Comparison of ENCODE assay signal across 2 cellular contexts in the genomic region with DNA sequence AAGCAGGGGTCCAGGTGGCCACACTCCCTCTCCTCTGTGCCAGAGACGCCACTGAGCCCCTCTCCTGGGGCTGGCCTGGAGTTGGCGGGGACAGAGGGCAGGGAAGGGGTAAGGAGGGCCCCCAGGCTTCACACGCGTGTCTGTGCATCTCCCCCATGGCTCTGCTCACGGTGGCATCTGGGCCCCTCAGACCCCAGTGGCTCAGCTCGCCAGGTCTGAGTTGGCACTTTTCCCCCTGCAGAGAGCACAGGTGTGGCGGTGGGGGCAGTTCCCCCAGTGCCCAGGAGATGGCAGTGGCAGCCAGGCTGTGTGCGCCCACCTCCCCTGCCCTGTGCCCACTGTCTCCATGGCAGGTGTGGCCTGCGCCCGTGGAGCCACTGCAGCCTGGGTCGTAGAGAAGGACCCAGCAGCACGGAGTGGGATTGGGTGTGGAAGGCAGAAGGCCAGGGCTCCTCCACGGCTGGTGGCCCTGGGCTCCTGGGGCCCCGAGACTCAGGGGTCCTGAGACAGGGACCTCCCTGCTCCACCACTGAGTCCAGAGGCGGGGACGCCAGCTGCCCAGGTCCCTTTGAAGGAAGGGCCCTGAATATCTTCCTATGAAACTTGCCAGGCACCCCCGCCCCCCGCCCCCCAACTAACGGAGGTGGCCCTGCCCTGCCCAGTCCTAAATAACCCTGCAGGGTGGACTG.
TF ChIP-seq lines count a peak whose summit lies in the region.

No MANE protein-coding gene starts in this region.

TF ChIP-seq in HEK293, 187 proteins besides CTCF, POLR2A, EP300 and RAD21 (continued from another document and continues in another):
- TF ChIP-seq, protein P1, sequence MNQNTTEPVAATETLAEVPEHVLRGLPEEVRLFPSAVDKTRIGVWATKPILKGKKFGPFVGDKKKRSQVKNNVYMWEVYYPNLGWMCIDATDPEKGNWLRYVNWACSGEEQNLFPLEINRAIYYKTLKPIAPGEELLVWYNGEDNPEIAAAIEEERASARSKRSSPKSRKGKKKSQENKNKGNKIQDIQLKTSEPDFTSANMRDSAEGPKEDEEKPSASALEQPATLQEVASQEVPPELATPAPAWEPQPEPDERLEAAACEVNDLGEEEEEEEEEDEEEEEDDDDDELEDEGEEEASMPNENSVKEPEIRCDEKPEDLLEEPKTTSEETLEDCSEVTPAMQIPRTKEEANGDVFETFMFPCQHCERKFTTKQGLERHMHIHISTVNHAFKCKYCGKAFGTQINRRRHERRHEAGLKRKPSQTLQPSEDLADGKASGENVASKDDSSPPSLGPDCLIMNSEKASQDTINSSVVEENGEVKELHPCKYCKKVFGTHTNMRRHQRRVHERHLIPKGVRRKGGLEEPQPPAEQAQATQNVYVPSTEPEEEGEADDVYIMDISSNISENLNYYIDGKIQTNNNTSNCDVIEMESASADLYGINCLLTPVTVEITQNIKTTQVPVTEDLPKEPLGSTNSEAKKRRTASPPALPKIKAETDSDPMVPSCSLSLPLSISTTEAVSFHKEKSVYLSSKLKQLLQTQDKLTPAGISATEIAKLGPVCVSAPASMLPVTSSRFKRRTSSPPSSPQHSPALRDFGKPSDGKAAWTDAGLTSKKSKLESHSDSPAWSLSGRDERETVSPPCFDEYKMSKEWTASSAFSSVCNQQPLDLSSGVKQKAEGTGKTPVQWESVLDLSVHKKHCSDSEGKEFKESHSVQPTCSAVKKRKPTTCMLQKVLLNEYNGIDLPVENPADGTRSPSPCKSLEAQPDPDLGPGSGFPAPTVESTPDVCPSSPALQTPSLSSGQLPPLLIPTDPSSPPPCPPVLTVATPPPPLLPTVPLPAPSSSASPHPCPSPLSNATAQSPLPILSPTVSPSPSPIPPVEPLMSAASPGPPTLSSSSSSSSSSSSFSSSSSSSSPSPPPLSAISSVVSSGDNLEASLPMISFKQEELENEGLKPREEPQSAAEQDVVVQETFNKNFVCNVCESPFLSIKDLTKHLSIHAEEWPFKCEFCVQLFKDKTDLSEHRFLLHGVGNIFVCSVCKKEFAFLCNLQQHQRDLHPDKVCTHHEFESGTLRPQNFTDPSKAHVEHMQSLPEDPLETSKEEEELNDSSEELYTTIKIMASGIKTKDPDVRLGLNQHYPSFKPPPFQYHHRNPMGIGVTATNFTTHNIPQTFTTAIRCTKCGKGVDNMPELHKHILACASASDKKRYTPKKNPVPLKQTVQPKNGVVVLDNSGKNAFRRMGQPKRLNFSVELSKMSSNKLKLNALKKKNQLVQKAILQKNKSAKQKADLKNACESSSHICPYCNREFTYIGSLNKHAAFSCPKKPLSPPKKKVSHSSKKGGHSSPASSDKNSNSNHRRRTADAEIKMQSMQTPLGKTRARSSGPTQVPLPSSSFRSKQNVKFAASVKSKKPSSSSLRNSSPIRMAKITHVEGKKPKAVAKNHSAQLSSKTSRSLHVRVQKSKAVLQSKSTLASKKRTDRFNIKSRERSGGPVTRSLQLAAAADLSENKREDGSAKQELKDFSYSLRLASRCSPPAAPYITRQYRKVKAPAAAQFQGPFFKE (tag by site-specific recombination; IDR thresholded peaks at IDR 0.05; ENCODE audit: borderline replicate concordance), result no peak
- peak; percentile 41; the same call in 1 of the 2 replicates for TF ChIP-seq HIC1 (tag by site-specific recombination; IDR thresholded peaks at IDR 0.05)
- TF ChIP-seq, protein P2, sequence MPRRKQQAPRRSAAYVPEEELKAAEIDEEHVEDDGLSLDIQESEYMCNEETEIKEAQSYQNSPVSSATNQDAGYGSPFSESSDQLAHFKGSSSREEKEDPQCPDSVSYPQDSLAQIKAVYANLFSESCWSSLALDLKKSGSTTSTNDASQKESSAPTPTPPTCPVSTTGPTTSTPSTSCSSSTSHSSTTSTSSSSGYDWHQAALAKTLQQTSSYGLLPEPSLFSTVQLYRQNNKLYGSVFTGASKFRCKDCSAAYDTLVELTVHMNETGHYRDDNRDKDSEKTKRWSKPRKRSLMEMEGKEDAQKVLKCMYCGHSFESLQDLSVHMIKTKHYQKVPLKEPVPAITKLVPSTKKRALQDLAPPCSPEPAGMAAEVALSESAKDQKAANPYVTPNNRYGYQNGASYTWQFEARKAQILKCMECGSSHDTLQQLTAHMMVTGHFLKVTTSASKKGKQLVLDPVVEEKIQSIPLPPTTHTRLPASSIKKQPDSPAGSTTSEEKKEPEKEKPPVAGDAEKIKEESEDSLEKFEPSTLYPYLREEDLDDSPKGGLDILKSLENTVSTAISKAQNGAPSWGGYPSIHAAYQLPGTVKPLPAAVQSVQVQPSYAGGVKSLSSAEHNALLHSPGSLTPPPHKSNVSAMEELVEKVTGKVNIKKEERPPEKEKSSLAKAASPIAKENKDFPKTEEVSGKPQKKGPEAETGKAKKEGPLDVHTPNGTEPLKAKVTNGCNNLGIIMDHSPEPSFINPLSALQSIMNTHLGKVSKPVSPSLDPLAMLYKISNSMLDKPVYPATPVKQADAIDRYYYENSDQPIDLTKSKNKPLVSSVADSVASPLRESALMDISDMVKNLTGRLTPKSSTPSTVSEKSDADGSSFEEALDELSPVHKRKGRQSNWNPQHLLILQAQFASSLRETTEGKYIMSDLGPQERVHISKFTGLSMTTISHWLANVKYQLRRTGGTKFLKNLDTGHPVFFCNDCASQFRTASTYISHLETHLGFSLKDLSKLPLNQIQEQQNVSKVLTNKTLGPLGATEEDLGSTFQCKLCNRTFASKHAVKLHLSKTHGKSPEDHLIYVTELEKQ (tag by site-specific recombination; IDR thresholded peaks at IDR 0.05; ENCODE audit: borderline replicate concordance), result no peak
- TF ChIP-seq ZNF768 (tag by site-specific recombination; IDR thresholded peaks at IDR 0.05), result no peak
- TF ChIP-seq SP3 (tag by site-specific recombination; IDR thresholded peaks at IDR 0.05), result no peak
- TF ChIP-seq ZFHX2 (tag by site-specific recombination; conservative IDR thresholded peaks at IDR 0.05), result 0 out of 2 replicates have a peak, but pooled peaks have one; percentile 34
- TF ChIP-seq GLI2 (tag by site-specific recombination; IDR thresholded peaks at IDR 0.05; ENCODE audit: borderline replicate concordance, low read depth), result no peak
- TF ChIP-seq ZNF664 (tag by site-specific recombination; IDR thresholded peaks at IDR 0.05), result no peak

TF ChIP-seq in SK-N-SH treated with all-trans-retinoic acid at 6 μM for 48 hours, 23 proteins besides CTCF, POLR2A, EP300 and RAD21 (continued from another document):
- TF ChIP-seq TSHZ2 (CRISPR knock-in tag; IDR thresholded peaks at IDR 0.05) (no peak), CSRNP3 (CRISPR knock-in tag; IDR thresholded peaks at IDR 0.05) (no peak), ISL1 (CRISPR knock-in tag; IDR thresholded peaks at IDR 0.05) (no peak), ZFP30 (CRISPR knock-in tag; IDR thresholded peaks at IDR 0.05) (no peak), ESRRG (CRISPR knock-in tag; IDR thresholded peaks at IDR 0.05) (no peak), ZNF565 (CRISPR knock-in tag; conservative IDR thresholded peaks at IDR 0.05; ENCODE audit: low read depth) (no peak), TCF4 (CRISPR knock-in tag; IDR thresholded peaks at IDR 0.05; ENCODE audit: borderline replicate concordance) (no peak)
- TF ChIP-seq, protein P3, sequence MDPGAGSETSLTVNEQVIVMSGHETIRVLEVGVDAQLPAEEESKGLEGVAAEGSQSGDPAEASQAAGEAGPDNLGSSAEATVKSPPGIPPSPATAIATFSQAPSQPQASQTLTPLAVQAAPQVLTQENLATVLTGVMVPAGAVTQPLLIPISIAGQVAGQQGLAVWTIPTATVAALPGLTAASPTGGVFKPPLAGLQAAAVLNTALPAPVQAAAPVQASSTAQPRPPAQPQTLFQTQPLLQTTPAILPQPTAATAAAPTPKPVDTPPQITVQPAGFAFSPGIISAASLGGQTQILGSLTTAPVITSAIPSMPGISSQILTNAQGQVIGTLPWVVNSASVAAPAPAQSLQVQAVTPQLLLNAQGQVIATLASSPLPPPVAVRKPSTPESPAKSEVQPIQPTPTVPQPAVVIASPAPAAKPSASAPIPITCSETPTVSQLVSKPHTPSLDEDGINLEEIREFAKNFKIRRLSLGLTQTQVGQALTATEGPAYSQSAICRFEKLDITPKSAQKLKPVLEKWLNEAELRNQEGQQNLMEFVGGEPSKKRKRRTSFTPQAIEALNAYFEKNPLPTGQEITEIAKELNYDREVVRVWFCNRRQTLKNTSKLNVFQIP (CRISPR knock-in tag; IDR thresholded peaks at IDR 0.05; ENCODE audit: borderline replicate concordance, low read depth), result no peak
